Comparison of ENCODE assay signal across 23 cellular contexts in genomic region chr3:142484912-142485435, GRCh38.
"Had no signal": no experiment of that assay in that cellular context is flagged by ENCODE, and none has a peak within 500 bp of the region (broad histone marks: within the 10 kb centered on the region; RNA-seq: fewer than 3 reads in every experiment).

No MANE protein-coding gene starts in this region.

- ATAC-seq: effector memory CD8-positive, alpha-beta T cell; left ventricle myocardium superior; lower lobe of right lung; naive thymus-derived CD8-positive, alpha-beta T cell; psoas muscle; right cardiac atrium; stimulated activated memory B cell treated with anti-CD40 and anti-IgM and Interleukin-4, amounts not matched to agents 10 μg/mL and 1 μg/mL and 100 μg/mL, for 72 hours; stimulated activated naive CD8-positive, alpha-beta T cell treated with anti-CD3 and anti-CD28 coated beads, Interleukin-15, Interleukin-2, amounts not matched to agents 100 U/mL and 50 U/mL, for 24 hours had no signal

- H3K27me3 ChIP-seq: colonic mucosa, esophagus squamous epithelium, ovary, spleen, testis, tibial artery had no signal

- H3K4me3 Mint-ChIP-seq: dendritic cell treated with granulocyte-macrophage colony-stimulating factor and Interleukin-4, amounts not matched to agents 40 ng/mL and 50 ng/mL, for 4 days; effector memory CD8-positive, alpha-beta T cell; naive thymus-derived CD8-positive, alpha-beta T cell; nephron progenitor cell; stimulated activated memory B cell treated with anti-CD40 and anti-IgM and Interleukin-4, amounts not matched to agents 10 μg/mL and 1 μg/mL and 100 μg/mL, for 72 hours; type B pancreatic cell had no signal

- H3K27ac Mint-ChIP-seq: dendritic cell treated with granulocyte-macrophage colony-stimulating factor and Interleukin-4, amounts not matched to agents 40 ng/mL and 50 ng/mL, for 4 days; effector memory CD8-positive, alpha-beta T cell; naive thymus-derived CD8-positive, alpha-beta T cell; stimulated activated memory B cell treated with anti-CD40 and anti-IgM and Interleukin-4, amounts not matched to agents 10 μg/mL and 1 μg/mL and 100 μg/mL, for 72 hours; type B pancreatic cell had no signal

- H3K27ac ChIP-seq: colonic mucosa, esophagus squamous epithelium, lower lobe of right lung, ovary, psoas muscle, skin epidermis, spleen, testis, tibial artery had no signal

- H3K9me3 Mint-ChIP-seq: effector memory CD8-positive, alpha-beta T cell; stimulated activated memory B cell treated with anti-CD40 and anti-IgM and Interleukin-4, amounts not matched to agents 10 μg/mL and 1 μg/mL and 100 μg/mL, for 72 hours; type B pancreatic cell had no signal

- H3K27me3 Mint-ChIP-seq: dendritic cell treated with granulocyte-macrophage colony-stimulating factor and Interleukin-4, amounts not matched to agents 40 ng/mL and 50 ng/mL, for 4 days; effector memory CD8-positive, alpha-beta T cell; naive thymus-derived CD8-positive, alpha-beta T cell; stimulated activated memory B cell treated with anti-CD40 and anti-IgM and Interleukin-4, amounts not matched to agents 10 μg/mL and 1 μg/mL and 100 μg/mL, for 72 hours; type B pancreatic cell had no signal

- H3K4me1 ChIP-seq: colonic mucosa, esophagus squamous epithelium, lower lobe of right lung, psoas muscle, spleen, testis, tibial artery had no signal

- DNase-seq: colonic mucosa; effector memory CD8-positive, alpha-beta T cell; erythroblast; esophagus squamous epithelium; left ventricle myocardium superior; lower lobe of right lung; naive thymus-derived CD8-positive, alpha-beta T cell; nephron progenitor cell; occipital lobe; ovary; posterior cingulate gyrus; psoas muscle; right cardiac atrium; spleen; stimulated activated CD4-positive, alpha-beta T cell treated with anti-CD3 and anti-CD28 coated beads, Interleukin-4, amount 100 ng/mL, for 4 hours; stimulated activated naive CD8-positive, alpha-beta T cell treated with anti-CD3 and anti-CD28 coated beads, Interleukin-15, Interleukin-2, amounts not matched to agents 100 U/mL and 50 U/mL, for 24 hours; substantia nigra; testis; tibial artery had no signal

- H3K36me3 ChIP-seq: colonic mucosa, ovary had no signal

- H3K9me3 ChIP-seq: colonic mucosa, testis had no signal

- H3K4me3 ChIP-seq: colonic mucosa, esophagus squamous epithelium, lower lobe of right lung, ovary, psoas muscle, skin epidermis, spleen, testis, tibial artery had no signal

- H3K4me1 Mint-ChIP-seq: nephron progenitor cell; stimulated activated memory B cell treated with anti-CD40 and anti-IgM and Interleukin-4, amounts not matched to agents 10 μg/mL and 1 μg/mL and 100 μg/mL, for 72 hours had no signal
